Comparison of ENCODE assay signal across 18 cellular contexts in the genomic region with DNA sequence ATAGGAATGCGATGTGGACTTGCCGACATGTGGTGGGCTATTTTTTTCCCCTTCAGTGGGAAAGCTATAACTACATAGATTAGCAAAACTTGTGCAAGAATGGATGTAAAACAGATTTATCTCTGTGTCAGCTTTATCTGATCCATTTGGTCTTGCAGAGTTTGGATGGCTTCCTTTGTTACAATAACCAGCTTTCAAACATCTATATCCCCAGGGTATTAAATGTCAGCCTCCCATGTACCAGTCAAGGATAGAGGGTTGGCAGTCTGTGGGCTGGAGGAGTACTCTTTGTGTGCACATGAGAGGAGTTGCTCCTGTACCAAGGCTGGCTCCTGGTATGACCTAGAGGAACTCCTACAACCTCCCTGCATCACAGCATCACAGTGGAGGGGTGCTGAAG.
"Had no signal": no experiment of that assay in that cellular context is flagged by ENCODE, and none has a peak within 500 bp of the region (broad histone marks: within the 10 kb centered on the region; RNA-seq: fewer than 3 reads in every experiment).

No MANE protein-coding gene starts in this region.

- H3K36me3 ChIP-seq: colonic mucosa, right lobe of liver, tibial artery had no signal

- H3K4me3 ChIP-seq: colonic mucosa, right lobe of liver, skin epidermis, tibial artery had no signal

- H3K9me3 ChIP-seq: colonic mucosa, right lobe of liver, tibial artery had no signal

- H3K27me3 ChIP-seq: colonic mucosa, right lobe of liver, tibial artery had no signal

- DNase-seq: activated CD4-positive, alpha-beta memory T cell treated with anti-CD3 and anti-CD28 coated beads for 36 hours; activated CD4-positive, alpha-beta T cell treated with anti-CD3 and anti-CD28 coated beads for 4 hours; activated CD4-positive, CD25-positive, alpha-beta regulatory T cell; activated naive CD4-positive, alpha-beta T cell treated with anti-CD3 and anti-CD28 coated beads for 36 hours; activated naive CD8-positive, alpha-beta T cell treated with anti-CD3 and anti-CD28 coated beads, Interleukin-2, amount 10 ng/mL, durations not matched to agents 7 days and 5 days; activated T-cell treated with anti-CD3 and anti-CD28 coated beads, Interleukin-2, amount 50 U/mL, for 48 hours; amniotic stem cell; colonic mucosa; foreskin fibroblast; glutamatergic neuron; kidney glomerular epithelial cell; left ventricle myocardium superior; occipital lobe; right lobe of liver; stimulated activated CD4-positive, alpha-beta T cell treated with anti-CD3 and anti-CD28 coated beads, Interleukin-1b, Interleukin-23, amount 100 ng/mL, for 48 hours; tibial artery had no signal

- H3K27ac ChIP-seq: colonic mucosa, right lobe of liver, skin epidermis, tibial artery had no signal

- H3K4me1 ChIP-seq: colonic mucosa, right lobe of liver had no signal

- ATAC-seq: left ventricle myocardium superior; natural killer cell treated with Interleukin-12 subunit alpha and Interleukin-12 subunit beta and Interleukin-15 and Interleukin-18, amount 100 ng/mL, for 72 hours; right lobe of liver had no signal
